10 cellular contexts compared by ENCODE assay signal in the genomic region with DNA sequence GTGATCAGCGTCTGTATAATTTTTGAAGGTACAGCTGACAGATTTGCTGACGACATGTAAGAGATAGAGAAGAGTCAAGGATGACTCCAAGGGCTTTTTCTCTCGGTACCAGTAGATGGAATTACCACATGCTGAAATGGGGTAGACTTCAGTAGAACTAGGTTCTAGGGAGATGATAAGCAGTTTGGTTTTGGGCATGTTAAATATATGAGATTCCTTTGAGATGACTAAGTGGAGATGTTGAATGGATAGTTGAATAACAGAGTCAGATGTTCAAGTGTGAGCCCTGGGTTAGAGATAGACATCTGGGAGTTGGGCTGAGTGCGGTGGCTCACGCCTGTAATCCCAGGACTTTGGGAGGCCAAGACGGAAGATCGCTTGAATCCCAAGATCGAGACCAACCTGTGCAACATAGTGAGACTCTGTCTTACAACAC. TPM values are rescaled to one million over a fixed set of nuclear protein-coding genes. Genes with fewer than 3 reads are reported as not detected.
A peak's percentile ranks its signal among the peaks of the same experiment; 100 is the strongest.
DNase-seq lines count a peak whose midpoint lies in the region; ATAC-seq and TF ChIP-seq lines count a peak whose summit lies in the region.
"Had no signal": no experiment of that assay in that cellular context is flagged by ENCODE, and none has a peak within 500 bp of the region (broad histone marks: within the 10 kb centered on the region; RNA-seq: fewer than 3 reads in every experiment).

No MANE protein-coding gene starts in this region.

- ATAC-seq in RWPE2 (ENCODE audit: low read depth), result peak; percentile 75
- ATAC-seq in GM18873 (IDR thresholded peaks at IDR 0.05; ENCODE audit: low FRiP score, unreplicated experiment), result no peak
- no peak for ATAC-seq in HG02678 (IDR thresholded peaks at IDR 0.05; ENCODE audit: unreplicated experiment)
- ATAC-seq: sciatic nerve had no signal

- TF ChIP-seq CTCF in RWPE2 (IDR thresholded peaks at IDR 0.05; ENCODE audit: poor library complexity, severe bottlenecking), result no peak
- no peak for TF ChIP-seq CTCF in prostate gland (IDR thresholded peaks at IDR 0.05)

- H3K4me3 ChIP-seq in RWPE2 (ENCODE audit: severe bottlenecking) (no peak overlapping the region), prostate gland (no peak overlapping the region)

- DNase-seq in GM04504 (ENCODE audit: low read depth) (peak; percentile 35), RWPE2 (ENCODE audit: low spot score) (no peak), fibroblast of gingiva (ENCODE audit: low read depth) (peak; percentile 51), putamen (ENCODE audit: low spot score) (peak; percentile 13), prostate gland (ENCODE audit: low spot score) (no peak), KG1 (lab: John Stamatoyannopoulos, UW) (no peak)
- DNase-seq: NCI-H1105 had no signal

- intact Hi-C loops in prostate gland (cut with DNase I), result no loop called here

- 95% methylated on average over 8 of the region's 8 CpGs for WGBS in prostate gland

- TF ChIP-seq POLR2A in prostate gland (IDR thresholded peaks at IDR 0.05), result no peak

- H3K27me3 ChIP-seq in RWPE2 (ENCODE audit: insufficient read depth, poor library complexity, severe bottlenecking) (no peaks in the 10 kb centered on the region), prostate gland (replicated peaks; ENCODE audit: insufficient read depth) (no peaks in the 10 kb centered on the region)

- H3K4me1 ChIP-seq in RWPE2 (ENCODE audit: insufficient read depth, poor library complexity, severe bottlenecking) (peaks cover 28% of the 10 kb centered on the region), prostate gland (replicated peaks) (no peaks in the 10 kb centered on the region)

- H3K36me3 ChIP-seq in RWPE2 (ENCODE audit: low read depth) (peaks cover 20% of the 10 kb centered on the region), prostate gland (no peaks in the 10 kb centered on the region)

- H3K9me3 ChIP-seq in RWPE2 (ENCODE audit: severe bottlenecking) (no peaks in the 10 kb centered on the region), prostate gland (no peaks in the 10 kb centered on the region)

- H3K27ac ChIP-seq in RWPE2 (ENCODE audit: poor library complexity, severe bottlenecking), result peak overlapping the region; percentile 41
- no peak overlapping the region for H3K27ac ChIP-seq in prostate gland

RNA-seq across cellular contexts. Expression of a gene that starts 50.0 kb away (rescaled TPM):
- total RNA-seq in prostate gland, result 10 to 100 TPM; 34.7 to 61.1 TPM

Comparison
In these comparisons a context has a peak if more than half of its experiments do, and no peak if none do; other contexts are left out.
1. DNase-seq: peak in GM04504 (single experiment), fibroblast of gingiva (single experiment) and putamen (single experiment); none in RWPE2 (single experiment), prostate gland (single experiment) and KG1 (single experiment).